Comparison of ENCODE assay signal across 12 cellular contexts in genomic region chr14:96832351-96832750, GRCh38.
DNase-seq lines count a peak whose midpoint lies in the region; ATAC-seq and TF ChIP-seq lines count a peak whose summit lies in the region.
"Had no signal": no experiment of that assay in that cellular context is flagged by ENCODE, and none has a peak within 500 bp of the region (broad histone marks: within the 10 kb centered on the region; RNA-seq: fewer than 3 reads in every experiment).

No MANE protein-coding gene starts in this region.

- no peak overlapping the region for H3K4me3 ChIP-seq in epithelial cell of esophagus (ENCODE audit: low read length)
- H3K4me3 ChIP-seq: BLaER1 treated with 17β-estradiol and CSF1 and Interleukin-3, amounts not matched to agents 10 nM and 100 nM; HAP-1 had no signal

- DNase-seq in ELR (ENCODE audit: low read depth) = peak; percentile 9
- DNase-seq in epithelial cell of esophagus (ENCODE audit: low read depth) = peak; percentile 63
- DNase-seq in kidney tubule cell (ENCODE audit: low spot score) = peak; percentile 18
- DNase-seq in NCI-H345 treated with DMSO at 0.1 percent for 48 hours (lab: John Stamatoyannopoulos, UW; ENCODE audit: unreplicated experiment) = no peak
- DNase-seq: Calu3; CD8-positive, alpha-beta T cell; DMS79 treated with DMSO at 0.1 percent for 48 hours; GDM1 had no signal

- TF ChIP-seq CTCF in epithelial cell of esophagus (IDR thresholded peaks at IDR 0.05; ENCODE audit: insufficient read depth, low read depth, low read length, missing control alignments) = no peak

- no peak for ATAC-seq in HG03159 (IDR thresholded peaks at IDR 0.05; ENCODE audit: unreplicated experiment)
- no peak for ATAC-seq in HG02970 (IDR thresholded peaks at IDR 0.05; ENCODE audit: low FRiP score, unreplicated experiment)
- ATAC-seq: CD8-positive, alpha-beta T cell had no signal
